10 cellular contexts compared by ENCODE assay signal in the genomic region with DNA sequence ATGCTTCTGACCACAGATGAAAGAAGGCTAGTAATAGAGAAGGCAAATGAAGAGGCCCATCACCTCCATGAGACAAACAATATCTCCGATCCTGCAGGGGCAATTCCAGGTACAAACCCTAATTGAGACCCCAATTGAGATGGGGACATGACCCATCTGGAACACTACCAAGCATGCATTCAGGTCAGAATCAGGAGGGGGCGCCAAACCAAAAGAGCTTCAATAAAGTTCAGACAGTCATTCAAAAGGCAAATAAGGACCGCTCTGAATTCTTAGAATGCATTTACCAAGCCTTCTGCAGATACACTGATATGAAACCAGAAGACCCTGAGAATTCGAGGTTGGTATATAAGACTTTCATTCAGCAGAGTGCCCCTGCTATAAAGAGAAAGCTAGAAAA. TPM values are rescaled to one million over a fixed set of nuclear protein-coding genes. Genes with fewer than 3 reads are reported as not detected.
DNase-seq lines count a peak whose midpoint lies in the region; ATAC-seq and TF ChIP-seq lines count a peak whose summit lies in the region.
"Had no signal": no experiment of that assay in that cellular context is flagged by ENCODE, and none has a peak within 500 bp of the region (broad histone marks: within the 10 kb centered on the region; RNA-seq: fewer than 3 reads in every experiment).

No MANE protein-coding gene starts in this region.

- H3K4ac ChIP-seq in mesendoderm (ENCODE audit: low read depth, low read length): no peak overlapping the region

- H2BK15ac ChIP-seq in mesendoderm (replicated peaks; ENCODE audit: low read depth): no peak overlapping the region

- peaks cover 5% of the 10 kb centered on the region for H3K36me3 Mint-ChIP-seq in mesothelial cell of epicardium

- H3K27ac ChIP-seq in MM.1S (ENCODE audit: low read length) (no peak overlapping the region), mesendoderm (ENCODE audit: low read depth, low read length) (no peak overlapping the region)

- H3K9me3 ChIP-seq in MM.1S (replicated peaks; ENCODE audit: insufficient read depth, low read length): no peaks in the 10 kb centered on the region

- H3F3A ChIP-seq in MM.1S (ENCODE audit: insufficient read depth, low read length): no peaks in the 10 kb centered on the region

- no peak overlapping the region for H2BK120ac ChIP-seq in mesendoderm (ENCODE audit: low read depth, low read length)

- ATAC-seq in HG03354 (IDR thresholded peaks at IDR 0.05; ENCODE audit: poor library complexity, severe bottlenecking, unreplicated experiment): no peak

- H3K9me3 Mint-ChIP-seq in mesothelial cell of epicardium: peaks cover 6% of the 10 kb centered on the region

- H3K4me3 ChIP-seq in GM06990 (replicated peaks; ENCODE audit: low read depth, low read length): no peak overlapping the region
- no peak overlapping the region for H3K4me3 ChIP-seq in MM.1S (ENCODE audit: low read length)
- no peak overlapping the region for H3K4me3 ChIP-seq in mesendoderm (ENCODE audit: low read length)

- H3K9me2 ChIP-seq in MM.1S (replicated peaks; ENCODE audit: insufficient read depth, low read length): no peaks in the 10 kb centered on the region

- no peaks in the 10 kb centered on the region for H3K4me1 Mint-ChIP-seq in mesothelial cell of epicardium

- H4K5ac ChIP-seq in mesendoderm (ENCODE audit: low read length): no peak overlapping the region

- no peak overlapping the region for H3K27ac Mint-ChIP-seq in mesothelial cell of epicardium

- no peaks in the 10 kb centered on the region for H3K27me3 Mint-ChIP-seq in mesothelial cell of epicardium (ENCODE audit: low read depth)

- H3K4me1 ChIP-seq in MM.1S (ENCODE audit: low read length) (no peaks in the 10 kb centered on the region), mesendoderm (ENCODE audit: control insufficient read depth, low read depth, low read length) (no peaks in the 10 kb centered on the region)

- no peak overlapping the region for H3K4me3 Mint-ChIP-seq in mesothelial cell of epicardium

- WGBS in mesendoderm (ENCODE audit: extremely low coverage, insufficient coverage, low lambda C conversion rate): no CpG with 5 or more reads among the region's 4 CpGs

- H3K79me1 ChIP-seq in mesendoderm (ENCODE audit: low read length): no peaks in the 10 kb centered on the region

- H3K4me2 ChIP-seq in MM.1S (ENCODE audit: low read depth, low read length): no peak overlapping the region
- H3K4me2 ChIP-seq in mesendoderm (ENCODE audit: low read length): no peak overlapping the region

- no peak overlapping the region for H3K18ac ChIP-seq in mesendoderm (ENCODE audit: low read length)

- H4K20me1 ChIP-seq in MM.1S (ENCODE audit: insufficient read depth, low read length): no peaks in the 10 kb centered on the region

- H2AFZ ChIP-seq in MM.1S (ENCODE audit: low read length): no peak overlapping the region

- no peak overlapping the region for H2BK5ac ChIP-seq in mesendoderm (ENCODE audit: low read length)

- H3K27me3 ChIP-seq in GM06990 (replicated peaks; ENCODE audit: control insufficient read depth, insufficient read depth, low read length): no peaks in the 10 kb centered on the region
- no peaks in the 10 kb centered on the region for H3K27me3 ChIP-seq in MM.1S (replicated peaks; ENCODE audit: insufficient read depth, low read length)
- no peaks in the 10 kb centered on the region for H3K27me3 ChIP-seq in mesendoderm (ENCODE audit: insufficient read depth, low read length, poor library complexity)

- no peak overlapping the region for H3K23ac ChIP-seq in mesendoderm (ENCODE audit: low read length)

- TF ChIP-seq CTCF in GM06990 (IDR thresholded peaks at IDR 0.05; ENCODE audit: insufficient read depth, low read length, poor library complexity, severe bottlenecking): peak; percentile 71
- peak; percentile 25; the same call in 1 of the 2 replicates for TF ChIP-seq CTCF in MM.1S (IDR thresholded peaks at IDR 0.05; ENCODE audit: low read length)
- no peak for TF ChIP-seq CTCF in mesothelial cell of epicardium (IDR thresholded peaks at IDR 0.05; ENCODE audit: unreplicated experiment)

- H3K36me3 ChIP-seq in GM06990 (ENCODE audit: control insufficient read depth, insufficient read depth, low read length): no peaks in the 10 kb centered on the region
- no peaks in the 10 kb centered on the region for H3K36me3 ChIP-seq in MM.1S (replicated peaks; ENCODE audit: insufficient read depth, low read length)
- H3K36me3 ChIP-seq in mesendoderm (ENCODE audit: control insufficient read depth, insufficient read depth, low read length): no peaks in the 10 kb centered on the region

- H3K9ac ChIP-seq in MM.1S (ENCODE audit: low read length) (no peak overlapping the region), mesendoderm (ENCODE audit: low read length) (no peak overlapping the region)

- H3K79me2 ChIP-seq in MM.1S (ENCODE audit: low read length) (no peaks in the 10 kb centered on the region), mesendoderm (ENCODE audit: control insufficient read depth, insufficient read depth, low read length) (no peaks in the 10 kb centered on the region)

- H4K8ac ChIP-seq in mesendoderm (ENCODE audit: low read depth, low read length): no peak overlapping the region

- H2AK5ac ChIP-seq in mesendoderm (ENCODE audit: low read length): no peak overlapping the region

- H3K56ac ChIP-seq in mesendoderm (ENCODE audit: low read length): no peak overlapping the region

- no peak for DNase-seq in GM06990 (ENCODE audit: extremely low read depth, insufficient read length)
- DNase-seq in MM.1S: no peak
- peak; percentile 64 for DNase-seq in activated effector memory CD4-positive, alpha-beta T cell treated with anti-CD3 and anti-CD28 coated beads, Interleukin-2, amount 50 U/mL, for 16 hours
- DNase-seq in mesendoderm: peak; percentile 51
- no peak for DNase-seq in COLO668 (lab: John Stamatoyannopoulos, UW; ENCODE audit: unreplicated experiment)
- DNase-seq in NCI-H187 treated with DMSO at 0.1 percent for 48 hours (lab: John Stamatoyannopoulos, UW): no peak
- DNase-seq in mesothelial cell of epicardium (ENCODE audit: low spot score in 2 of 2, unreplicated experiment in 2 of 2): no peak
- DNase-seq: SHP77 had no signal

RNA-seq across cellular contexts. Expression of a gene that starts 10.2 kb away (rescaled TPM):
- polyA plus RNA-seq in mesendoderm (2013, experiment 1 of 2): not detected
- polyA plus RNA-seq in mesendoderm (2013, experiment 2 of 2): not detected
- total RNA-seq in mesothelial cell of epicardium: not detected in 3 replicates
- total RNA-seq: astrocyte had no signal

RNA-seq across cellular contexts. Expression of a gene that starts 12.3 kb away (rescaled TPM):
- not detected for polyA plus RNA-seq in mesendoderm (2013, experiment 1 of 2)
- polyA plus RNA-seq in mesendoderm (2013, experiment 2 of 2): not detected
- total RNA-seq in mesothelial cell of epicardium: not detected in 3 replicates
- total RNA-seq: astrocyte had no signal

RNA-seq across cellular contexts. Expression of a gene that starts 23.1 kb away (rescaled TPM):
- 0.04 TPM for polyA plus RNA-seq in mesendoderm (2013, experiment 1 of 2)
- polyA plus RNA-seq in mesendoderm (2013, experiment 2 of 2): 0.08 TPM
- total RNA-seq in mesothelial cell of epicardium: 0.27 to 0.57 TPM (median 0.33 TPM) in 3 replicates
- total RNA-seq: astrocyte had no signal

RNA-seq across cellular contexts. Expression of a gene that starts 44.7 kb away (rescaled TPM):
- 0.55 TPM for polyA plus RNA-seq in mesendoderm (2013, experiment 1 of 2)
- polyA plus RNA-seq in mesendoderm (2013, experiment 2 of 2): 0.69 TPM
- 13.1 to 14.8 TPM (median 13.3 TPM) in 3 replicates for total RNA-seq in mesothelial cell of epicardium

Comparison
In these comparisons a context has a peak if more than half of its experiments do, and no peak if none do; other contexts are left out.
1. DNase-seq: peak in activated effector memory CD4-positive, alpha-beta T cell treated with anti-CD3 and anti-CD28 coated beads, Interleukin-2, amount 50 U/mL, for 16 hours (single experiment) and mesendoderm (single experiment); none in GM06990 (single experiment), MM.1S (single experiment), COLO668 (single experiment), NCI-H187 treated with DMSO at 0.1 percent for 48 hours (single experiment) and mesothelial cell of epicardium (0 of 2).